In genomic region chr16:19167710-19168172, GRCh38 we compare ENCODE assay signal across 8 cellular contexts. TPM values are rescaled to one million over a fixed set of nuclear protein-coding genes. Genes with fewer than 3 reads are reported as not detected.
DNase-seq lines count a peak whose midpoint lies in the region; ATAC-seq, FAIRE-seq and TF ChIP-seq lines count a peak whose summit lies in the region.

No MANE protein-coding gene starts in this region.

- WGBS in HepG2 (ENCODE audit: low lambda C conversion rate) = 5% methylated on average over 31 of the region's 45 CpGs

- no peak overlapping the region for H2AFZ ChIP-seq in HepG2 (ENCODE audit: low read length)

- ATAC-seq in HepG2 (peak; percentile 94), GM18870 (IDR thresholded peaks at IDR 0.05; ENCODE audit: unreplicated experiment) (no peak)

- POLR2A ChIA-PET in GM10248 (lab: Yijun Ruan, JAX) = no interaction called here
- POLR2A ChIA-PET in HepG2 (lab: Yijun Ruan, JAX) = no interaction called here

- FAIRE-seq in HepG2 (lab: Jason Lieb, UNC) = no peak

- peak overlapping the region; percentile 25 to 65 (median 41); a peak in 4 of 6 replicates for H3K4me3 ChIP-seq in HepG2 (replicated peaks in 1 of 3; ENCODE audit: insufficient read depth in 1 of 3, low read depth in 2 of 3, low read length in 3 of 3)

- peak overlapping the region; percentile 74 for H3K4me2 ChIP-seq in HepG2 (ENCODE audit: low read depth, low read length)

- TF ChIP-seq EP300 in HepG2 (IDR thresholded peaks at IDR 0.05; ENCODE audit: low read depth in 2 of 2, low read length in 2 of 2) (no peak), HepG2 (CRISPR knock-in tag; IDR thresholded peaks at IDR 0.05; ENCODE audit: borderline replicate concordance) (no peak)

- in situ Hi-C loops in HepG2 (cut with HindIII; ENCODE audit: extremely low pct_ligation_motif_present, low pct_unique_long_range_greater_than_20kb) = no loop called here

- no peaks in the 10 kb centered on the region for H3K36me3 ChIP-seq in HepG2 (replicated peaks in 1 of 2; ENCODE audit: control insufficient read depth in 1 of 2, insufficient read depth in 2 of 2, low read length in 2 of 2)

- H3K4me3 Mint-ChIP-seq in dendritic cell treated with granulocyte-macrophage colony-stimulating factor and Interleukin-4, amounts not matched to agents 40 ng/mL and 50 ng/mL, for 4 days = peak overlapping the region; percentile 84

- H3K36me3 Mint-ChIP-seq in dendritic cell treated with granulocyte-macrophage colony-stimulating factor and Interleukin-4, amounts not matched to agents 40 ng/mL and 50 ng/mL, for 4 days (ENCODE audit: low read depth) = peaks cover 2% of the 10 kb centered on the region

- no peaks in the 10 kb centered on the region for H3K4me1 ChIP-seq in HepG2 (ENCODE audit: insufficient read depth, low read length)

- H3K79me2 ChIP-seq in HepG2 (ENCODE audit: insufficient read depth, low read length) = no peaks in the 10 kb centered on the region

- H3K9ac ChIP-seq in HepG2 (ENCODE audit: insufficient read depth, low read depth, low read length) = no peak overlapping the region

- intact Hi-C loops in dendritic cell treated with granulocyte-macrophage colony-stimulating factor and Interleukin-4, amounts not matched to agents 40 ng/mL and 50 ng/mL, for 4 days (cut with micrococcal nuclease) = loop anchor here (1.0 to 5.0 kb wide), 4 partner anchors 12 to 208 kb away; no protein-coding TSS in a partner anchor
- intact Hi-C loops in HepG2 (cut with micrococcal nuclease; ENCODE audit: unreplicated experiment) = loop anchor here (5.0 kb wide), 1 partner anchor 210 kb away; no protein-coding TSS in a partner anchor

- CTCF ChIA-PET in GM10248 (lab: Yijun Ruan, JAX) (interaction anchor here (1.2 to 1.5 kb wide), 2 partner anchors 9 to 82 kb away, joined by 3 to 4 read pairs; no protein-coding TSS in a partner anchor), HepG2 (lab: Yijun Ruan, JAX; ENCODE audit: low intra/inter-chr PET ratio, low total read pairs) (interaction anchor here (2.0 to 2.5 kb wide), 2 partner anchors 81 to 208 kb away, joined by 11 to 12 read pairs; no protein-coding TSS in a partner anchor)

- peaks cover 24% of the 10 kb centered on the region for H3K27me3 Mint-ChIP-seq in dendritic cell treated with granulocyte-macrophage colony-stimulating factor and Interleukin-4, amounts not matched to agents 40 ng/mL and 50 ng/mL, for 4 days

- H3K9me3 Mint-ChIP-seq in dendritic cell treated with granulocyte-macrophage colony-stimulating factor and Interleukin-4, amounts not matched to agents 40 ng/mL and 50 ng/mL, for 4 days = no peaks in the 10 kb centered on the region

- peaks cover 11 to 56% of the 10 kb centered on the region in 2 experiments; a peak in 4 of 5 replicates for H3K27me3 ChIP-seq in HepG2 (ENCODE audit: control insufficient read depth in 1 of 2, insufficient read depth in 2 of 2, low read length in 2 of 2)

- TF ChIP-seq CTCF in 22Rv1 (IDR thresholded peaks at IDR 0.05) (peak; percentile 92), GM10248 (IDR thresholded peaks at IDR 0.05; ENCODE audit: control extremely low read depth, extremely low read depth, low read depth, missing control alignments) (peak; percentile 83), HepG2 (CRISPR knock-in tag; IDR thresholded peaks at IDR 0.05) (peak; percentile 82)

- no peak for TF ChIP-seq POLR2A in HepG2 (IDR thresholded peaks at IDR 0.05; ENCODE audit: insufficient read depth in 1 of 2, low read depth in 2 of 2, low read length in 2 of 2)

- no peaks in the 10 kb centered on the region for H3K9me3 ChIP-seq in HepG2 (ENCODE audit: low read length)

- no peaks in the 10 kb centered on the region for H4K20me1 ChIP-seq in HepG2 (ENCODE audit: insufficient read depth, low read length)

- peaks cover 22% of the 10 kb centered on the region for H3K4me1 Mint-ChIP-seq in dendritic cell treated with granulocyte-macrophage colony-stimulating factor and Interleukin-4, amounts not matched to agents 40 ng/mL and 50 ng/mL, for 4 days (ENCODE audit: low read depth)

- H3K27ac Mint-ChIP-seq in dendritic cell treated with granulocyte-macrophage colony-stimulating factor and Interleukin-4, amounts not matched to agents 40 ng/mL and 50 ng/mL, for 4 days = peak overlapping the region; percentile 79

- no peak overlapping the region for H3K27ac ChIP-seq in 22Rv1
- H3K27ac ChIP-seq in HepG2 (ENCODE audit: extremely low read length, insufficient read depth, low read length) = no peak overlapping the region

- DNase-seq in GM10248 (ENCODE audit: extremely low spot score) (peak; percentile 89), KG1 (lab: John Stamatoyannopoulos, UW) (peak; percentile 10), SHP77 treated with DMSO at 0.1 percent for 48 hours (lab: John Stamatoyannopoulos, UW) (peak; percentile 11), HepG2 (ENCODE audit: low spot score) (peak; percentile 60)
- DNase-seq in stimulated activated CD8-positive, alpha-beta memory T cell treated with anti-CD3 and anti-CD28 coated beads, Interleukin-15, amount 100 ng/mL, for 24 hours (ENCODE audit: low read depth) = peak; percentile 9

- no TSS peak for BruUV-seq in HepG2 (replicated peaks; lab: Mats Ljungman, UMichigan)

- peak; percentile 97 for TF ChIP-seq RAD21 in HepG2 (CRISPR knock-in tag; IDR thresholded peaks at IDR 0.05)

RNA-seq across cellular contexts. Expression of gene SYT17, which starts 0.3 kb away (rescaled TPM):
- total RNA-seq in HepG2 (2016; rRNA removed; fragmentation: Illumina TruSeq; extraction: Trizol) = 0.14 TPM in 1 of 2 replicates, not detected in the other
- not detected in 2 replicates for total RNA-seq in HepG2 (2016; cell fraction: cytosol; rRNA removed; fragmentation: Illumina TruSeq; extraction: Trizol; ENCODE audit: low read depth)
- total RNA-seq in HepG2 (2016; cell fraction: insoluble cytoplasmic fraction; rRNA removed; fragmentation: Illumina TruSeq; extraction: Trizol) = not detected in 2 replicates
- total RNA-seq in HepG2 (2016; cell fraction: membrane; rRNA removed; fragmentation: Illumina TruSeq; extraction: Trizol) = not detected in 2 replicates
- 0.34 TPM in 1 of 2 replicates, not detected in the other for total RNA-seq in HepG2 (2016; cell fraction: nucleus; rRNA removed; fragmentation: Illumina TruSeq; extraction: Trizol)
- 0.44 and 0.85 TPM in 2 replicates for polyA plus RNA-seq in HepG2 (2011; rRNA removed)
- polyA plus RNA-seq in HepG2 (2011; cell fraction: cytosol; rRNA removed) = 0.12 and 0.22 TPM in 2 replicates
- polyA plus RNA-seq in HepG2 (2011; cell fraction: nucleus; rRNA removed) = 0.50 and 1.0 TPM in 2 replicates
- polyA plus RNA-seq in HepG2 (2012) = 0.07 TPM in 1 of 2 replicates, not detected in the other
- polyA plus RNA-seq in HepG2 (2016; cell fraction: cytosol; fragmentation: Illumina TruSeq; extraction: Trizol; ENCODE audit: low read depth) = 0.08 TPM in 1 of 2 replicates, not detected in the other
- polyA plus RNA-seq in HepG2 (2016; cell fraction: insoluble cytoplasmic fraction; fragmentation: Illumina TruSeq; extraction: Trizol; ENCODE audit: low read depth) = not detected in 2 replicates
- polyA plus RNA-seq in HepG2 (2016; cell fraction: membrane; fragmentation: Illumina TruSeq; extraction: Trizol; ENCODE audit: low read depth) = 0.16 TPM in 1 of 2 replicates, not detected in the other
- 0.67 TPM in 1 of 2 replicates, not detected in the other for polyA plus RNA-seq in HepG2 (2016; cell fraction: nucleus; fragmentation: Illumina TruSeq; extraction: Trizol; ENCODE audit: insufficient read depth, low read depth)
- 0.56 and 0.72 TPM in 2 replicates for polyA minus RNA-seq in HepG2 (2011; rRNA and poly(A)+ RNA removed; ENCODE audit: low replicate concordance)
- not detected in 2 replicates for polyA minus RNA-seq in HepG2 (2011; cell fraction: cytosol; rRNA and poly(A)+ RNA removed)
- polyA minus RNA-seq in HepG2 (2011; cell fraction: nucleus; rRNA and poly(A)+ RNA removed) = 0.13 and 1.1 TPM in 2 replicates

RNA-seq across cellular contexts. Expression of gene ITPRIPL2, which starts 54.0 kb away (rescaled TPM):
- total RNA-seq in HepG2 (2016; rRNA removed; fragmentation: Illumina TruSeq; extraction: Trizol) = 11.7 and 12.6 TPM in 2 replicates
- total RNA-seq in HepG2 (2016; cell fraction: cytosol; rRNA removed; fragmentation: Illumina TruSeq; extraction: Trizol; ENCODE audit: low read depth) = 1.3 and 1.4 TPM in 2 replicates
- 9.9 and 12.5 TPM in 2 replicates for total RNA-seq in HepG2 (2016; cell fraction: insoluble cytoplasmic fraction; rRNA removed; fragmentation: Illumina TruSeq; extraction: Trizol)
- 6.5 and 6.9 TPM in 2 replicates for total RNA-seq in HepG2 (2016; cell fraction: membrane; rRNA removed; fragmentation: Illumina TruSeq; extraction: Trizol)
- total RNA-seq in HepG2 (2016; cell fraction: nucleus; rRNA removed; fragmentation: Illumina TruSeq; extraction: Trizol) = 12.3 and 13.3 TPM in 2 replicates
- polyA plus RNA-seq in HepG2 (2011; rRNA removed) = 5.9 and 7.6 TPM in 2 replicates
- 5.4 and 6.5 TPM in 2 replicates for polyA plus RNA-seq in HepG2 (2011; cell fraction: cytosol; rRNA removed)
- polyA plus RNA-seq in HepG2 (2011; cell fraction: nucleus; rRNA removed) = 13.1 and 13.2 TPM in 2 replicates
- polyA plus RNA-seq in HepG2 (2012) = 4.2 and 5.8 TPM in 2 replicates
- 0.55 and 0.58 TPM in 2 replicates for polyA plus RNA-seq in HepG2 (2016; cell fraction: cytosol; fragmentation: Illumina TruSeq; extraction: Trizol; ENCODE audit: low read depth)
- 4.7 and 5.5 TPM in 2 replicates for polyA plus RNA-seq in HepG2 (2016; cell fraction: insoluble cytoplasmic fraction; fragmentation: Illumina TruSeq; extraction: Trizol; ENCODE audit: low read depth)
- 1.4 and 1.5 TPM in 2 replicates for polyA plus RNA-seq in HepG2 (2016; cell fraction: membrane; fragmentation: Illumina TruSeq; extraction: Trizol; ENCODE audit: low read depth)
- polyA plus RNA-seq in HepG2 (2016; cell fraction: nucleus; fragmentation: Illumina TruSeq; extraction: Trizol; ENCODE audit: insufficient read depth, low read depth) = 10.7 and 12.0 TPM in 2 replicates
- 13.8 and 32.7 TPM in 2 replicates for polyA minus RNA-seq in HepG2 (2011; rRNA and poly(A)+ RNA removed; ENCODE audit: low replicate concordance)
- polyA minus RNA-seq in HepG2 (2011; cell fraction: cytosol; rRNA and poly(A)+ RNA removed) = 17.7 TPM in 2 replicates
- polyA minus RNA-seq in HepG2 (2011; cell fraction: nucleus; rRNA and poly(A)+ RNA removed) = 13.6 and 16.7 TPM in 2 replicates

Comparison
In these comparisons a context has a peak if more than half of its experiments do, and no peak if none do; other contexts are left out.
1. DNase-seq: peak in every context shown above with its lines; median percentile 89 in GM10248; 60 in HepG2; 11 in SHP77 treated with DMSO at 0.1 percent for 48 hours; 10 in KG1; 9 in stimulated activated CD8-positive, alpha-beta memory T cell treated with anti-CD3 and anti-CD28 coated beads, Interleukin-15, amount 100 ng/mL, for 24 hours.